Comparison of ENCODE assay signal across 9 cellular contexts in the genomic region with DNA sequence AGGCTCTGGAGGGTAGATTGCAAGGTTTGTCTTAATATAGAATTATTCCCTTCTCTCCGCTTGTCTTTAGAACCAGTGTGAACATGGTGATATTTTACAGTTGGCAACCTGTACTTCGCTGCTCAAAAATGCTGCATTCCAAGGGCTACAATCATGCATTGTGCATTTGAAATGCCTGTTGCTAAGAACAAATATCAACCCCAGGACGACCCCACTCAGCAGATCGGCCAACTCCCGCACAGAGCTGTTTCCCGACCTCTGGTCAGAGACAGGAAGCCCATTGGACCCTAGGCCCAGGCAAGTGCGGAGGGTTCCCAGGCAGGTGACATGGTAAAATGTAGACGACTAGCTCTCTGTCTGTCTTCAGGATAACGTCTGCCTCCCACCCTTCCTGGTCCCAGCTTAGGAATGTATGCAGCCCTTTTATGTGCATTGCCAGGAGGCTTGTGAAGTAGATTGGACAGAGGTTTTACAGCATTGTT.
A peak's percentile ranks its signal among the peaks of the same experiment; 100 is the strongest.
DNase-seq lines count a peak whose midpoint lies in the region; ATAC-seq and TF ChIP-seq lines count a peak whose summit lies in the region.
"Had no signal": no experiment of that assay in that cellular context is flagged by ENCODE, and none has a peak within 500 bp of the region (broad histone marks: within the 10 kb centered on the region; RNA-seq: fewer than 3 reads in every experiment).

No MANE protein-coding gene starts in this region.

- peak overlapping the region; percentile 56 for H3K4me3 Mint-ChIP-seq in osteocyte (ENCODE audit: unreplicated experiment)
- no peak overlapping the region for H3K4me3 Mint-ChIP-seq in activated naive CD4-positive, alpha-beta T cell treated with anti-CD3 and anti-CD28 coated beads for 36 hours

- peaks cover 17% of the 10 kb centered on the region for H3K4me1 ChIP-seq in SJCRH30

- ATAC-seq in HG02884 (IDR thresholded peaks at IDR 0.05; ENCODE audit: unreplicated experiment): no peak

- no peak for TF ChIP-seq CTCF in osteocyte (IDR thresholded peaks at IDR 0.05)

- peak overlapping the region; percentile 89 for H3K27ac Mint-ChIP-seq in osteocyte (ENCODE audit: unreplicated experiment)
- no peak overlapping the region for H3K27ac Mint-ChIP-seq in activated naive CD4-positive, alpha-beta T cell treated with anti-CD3 and anti-CD28 coated beads for 36 hours

- intact Hi-C loops in activated naive CD4-positive, alpha-beta T cell treated with anti-CD3 and anti-CD28 coated beads for 36 hours (cut with micrococcal nuclease): loop anchor here (1.0 kb wide), 1 partner anchor 15 kb away; no protein-coding TSS in a partner anchor

- peak; percentile 68 for DNase-seq in AG20443 (ENCODE audit: low spot score)
- DNase-seq in SJCRH30: peak; percentile 65 to 73
- peak; percentile 54 for DNase-seq in fibroblast of the conjunctiva (ENCODE audit: low read depth)
- no peak for DNase-seq in osteocyte (ENCODE audit: extremely low spot score, unreplicated experiment)
- DNase-seq in activated naive CD4-positive, alpha-beta T cell treated with anti-CD3 and anti-CD28 coated beads for 36 hours: no peak
- DNase-seq in ecto neural progenitor cell (ENCODE audit: low spot score): no peak
- no peak for DNase-seq in cerebellum (ENCODE audit: low spot score)
- DNase-seq: DND-41 had no signal

- H3K9me3 ChIP-seq in SJCRH30 (replicated peaks): no peaks in the 10 kb centered on the region

- H3K36me3 ChIP-seq in SJCRH30: no peaks in the 10 kb centered on the region

- H3K27me3 Mint-ChIP-seq in osteocyte (ENCODE audit: unreplicated experiment): no peaks in the 10 kb centered on the region
- no peaks in the 10 kb centered on the region for H3K27me3 Mint-ChIP-seq in activated naive CD4-positive, alpha-beta T cell treated with anti-CD3 and anti-CD28 coated beads for 36 hours (ENCODE audit: low read depth)

- H3K36me3 Mint-ChIP-seq in osteocyte (ENCODE audit: unreplicated experiment): no peaks in the 10 kb centered on the region
- no peaks in the 10 kb centered on the region for H3K36me3 Mint-ChIP-seq in activated naive CD4-positive, alpha-beta T cell treated with anti-CD3 and anti-CD28 coated beads for 36 hours (ENCODE audit: low read depth)

- peak overlapping the region; percentile 40 for H3K4me3 ChIP-seq in SJCRH30

- no peaks in the 10 kb centered on the region for H3K27me3 ChIP-seq in SJCRH30

- H3K27ac ChIP-seq in SJCRH30: peak overlapping the region; percentile 56; the same call in 1 of the 2 replicates

- H3K9me3 Mint-ChIP-seq in osteocyte (ENCODE audit: unreplicated experiment): no peaks in the 10 kb centered on the region
- no peaks in the 10 kb centered on the region for H3K9me3 Mint-ChIP-seq in activated naive CD4-positive, alpha-beta T cell treated with anti-CD3 and anti-CD28 coated beads for 36 hours

- peaks cover 35% of the 10 kb centered on the region for H3K4me1 Mint-ChIP-seq in osteocyte (ENCODE audit: unreplicated experiment)
- peaks cover 16% of the 10 kb centered on the region for H3K4me1 Mint-ChIP-seq in activated naive CD4-positive, alpha-beta T cell treated with anti-CD3 and anti-CD28 coated beads for 36 hours (ENCODE audit: low read depth)

- CTCF ChIA-PET in activated naive CD4-positive, alpha-beta T cell treated with anti-CD3 and anti-CD28 coated beads for 36 hours (lab: Charles Lee): no interaction called here

Comparison
In these comparisons a context has a peak if more than half of its experiments do, and no peak if none do; other contexts are left out.
1. DNase-seq: peak in AG20443 (single experiment), SJCRH30 (2 of 2) and fibroblast of the conjunctiva (single experiment); none in osteocyte (single experiment), activated naive CD4-positive, alpha-beta T cell treated with anti-CD3 and anti-CD28 coated beads for 36 hours (single experiment), ecto neural progenitor cell (single experiment) and cerebellum (single experiment).